In genomic region chr9:2791246-2791645, GRCh38 we compare ENCODE assay signal across 9 cellular contexts.
"Had no signal": no experiment of that assay in that cellular context is flagged by ENCODE, and none has a peak within 500 bp of the region (broad histone marks: within the 10 kb centered on the region; RNA-seq: fewer than 3 reads in every experiment).

No MANE protein-coding gene starts in this region.

- DNase-seq: GM23248, GOT3, H7, HFFc6, KBM-7 had no signal

- H3K4me2 ChIP-seq: KMS-11 had no signal

- H3K4me1 ChIP-seq: HAP-1 had no signal

- ATAC-seq: HCT116 had no signal

- H3K27ac ChIP-seq: GM23248, KMS-11 had no signal

- H3K9ac ChIP-seq: GM23248, KMS-11 had no signal

- H3K9me3 ChIP-seq: HAP-1 had no signal

- H3K4me3 ChIP-seq: GM23248, HAP-1 had no signal

- FAIRE-seq: HTR-8/SVneo had no signal

- H3K27ac Mint-ChIP-seq: HFFc6 had no signal

- H2AFZ ChIP-seq: GM23248 had no signal

- H3K4me3 Mint-ChIP-seq: HFFc6 had no signal
